8 cellular contexts compared by ENCODE assay signal in genomic region chr9:116149844-116150243, GRCh38. TPM values are rescaled to one million over a fixed set of nuclear protein-coding genes. Genes with fewer than 3 reads are reported as not detected.
DNase-seq lines count a peak whose midpoint lies in the region; TF ChIP-seq lines count a peak whose summit lies in the region.

No MANE protein-coding gene starts in this region.

- H3K4me3 ChIP-seq in LNCaP clone FGC (ENCODE audit: low read depth, low read length), result no peak overlapping the region

- H3K9me3 Mint-ChIP-seq in chondrocyte (ENCODE audit: low read depth) (no peaks in the 10 kb centered on the region), nephron (no peaks in the 10 kb centered on the region)

- in situ Hi-C loops in GM13976 (cut with MboI; ENCODE audit: low sequenced_read_pairs, unreplicated experiment), result loop anchor here (10.0 to 25.0 kb wide), 2 partner anchors 425 to 512 kb away; no protein-coding TSS in a partner anchor

- H3K36me3 Mint-ChIP-seq in chondrocyte (ENCODE audit: low read depth), result peaks cover 1% of the 10 kb centered on the region
- no peaks in the 10 kb centered on the region for H3K36me3 Mint-ChIP-seq in nephron (ENCODE audit: low read depth)

- no peak overlapping the region for H3K4me3 Mint-ChIP-seq in chondrocyte (ENCODE audit: unreplicated experiment)
- H3K4me3 Mint-ChIP-seq in nephron, result no peak overlapping the region

- H3K27ac Mint-ChIP-seq in chondrocyte (ENCODE audit: unreplicated experiment) (no peak overlapping the region), nephron (no peak overlapping the region)

- H3K27me3 Mint-ChIP-seq in chondrocyte (ENCODE audit: low read depth) (no peaks in the 10 kb centered on the region), nephron (ENCODE audit: low read depth) (peaks cover 35% of the 10 kb centered on the region)

- TF ChIP-seq CTCF in 22Rv1 (IDR thresholded peaks at IDR 0.05), result peak; percentile 77
- TF ChIP-seq CTCF in GM13976 (IDR thresholded peaks at IDR 0.05; ENCODE audit: borderline replicate concordance, control extremely low read depth, extremely low read depth, insufficient read depth, missing control alignments), result peak; percentile 20
- peak; percentile 63 for TF ChIP-seq CTCF in LNCaP clone FGC (IDR thresholded peaks at IDR 0.05; ENCODE audit: control insufficient read depth, extremely low read depth, insufficient read depth)
- TF ChIP-seq CTCF in chondrocyte (IDR thresholded peaks at IDR 0.05), result peak; percentile 78
- peak; percentile 57 to 78 (median 59) for TF ChIP-seq CTCF in nephron (IDR thresholded peaks at IDR 0.05; ENCODE audit: unreplicated experiment in 3 of 3)

- H3K4me1 Mint-ChIP-seq in chondrocyte (ENCODE audit: low read depth) (peaks cover 38% of the 10 kb centered on the region), nephron (peaks cover 18% of the 10 kb centered on the region)

- DNase-seq in GM13976 (ENCODE audit: low spot score) (peak; percentile 32), LNCaP clone FGC (ENCODE audit: low read depth) (no peak), chondrocyte (ENCODE audit: low spot score) (no peak)
- no peak for DNase-seq in activated CD4-positive, CD25-positive, alpha-beta regulatory T cell treated with anti-CD3 and anti-CD28 coated beads, Interleukin-2, amount 50 U/mL, for 72 hours
- no peak for DNase-seq in activated T-cell treated with anti-CD3 and anti-CD28 coated beads, Interleukin-2, amount 50 U/mL, for 1 hour
- no peak for DNase-seq in activated naive CD4-positive, alpha-beta T cell treated with anti-CD3 and anti-CD28 coated beads, Interleukin-2, amount 50 U/mL, for 16 hours

- H3K27ac ChIP-seq in 22Rv1, result no peak overlapping the region

RNA-seq across cellular contexts. Expression of gene PAPPA, which starts 3.7 kb away (rescaled TPM):
- total RNA-seq in chondrocyte, result 143 to 222 TPM (median 219 TPM) in 3 replicates

Comparison
In these comparisons a context has a peak if more than half of its experiments do, and no peak if none do; other contexts are left out.
1. CTCF ChIP-seq: peak in every context shown above with its lines; median percentile 78 in chondrocyte; 77 in 22Rv1; 63 in LNCaP clone FGC; 59 in nephron; 20 in GM13976.